In genomic region chr10:114593240-114593792, GRCh38 we compare ENCODE assay signal across 1 cellular context.
A peak's percentile ranks its signal among the peaks of the same experiment; 100 is the strongest.
TF ChIP-seq lines count a peak whose summit lies in the region.

No MANE protein-coding gene starts in this region.

TF ChIP-seq in HepG2, 621 proteins besides CTCF, POLR2A, EP300 and RAD21 (continued from another document):
- no peak for TF ChIP-seq EEA1 (CRISPR knock-in tag; IDR thresholded peaks at IDR 0.05; ENCODE audit: borderline replicate concordance)
- TF ChIP-seq, protein P1, sequence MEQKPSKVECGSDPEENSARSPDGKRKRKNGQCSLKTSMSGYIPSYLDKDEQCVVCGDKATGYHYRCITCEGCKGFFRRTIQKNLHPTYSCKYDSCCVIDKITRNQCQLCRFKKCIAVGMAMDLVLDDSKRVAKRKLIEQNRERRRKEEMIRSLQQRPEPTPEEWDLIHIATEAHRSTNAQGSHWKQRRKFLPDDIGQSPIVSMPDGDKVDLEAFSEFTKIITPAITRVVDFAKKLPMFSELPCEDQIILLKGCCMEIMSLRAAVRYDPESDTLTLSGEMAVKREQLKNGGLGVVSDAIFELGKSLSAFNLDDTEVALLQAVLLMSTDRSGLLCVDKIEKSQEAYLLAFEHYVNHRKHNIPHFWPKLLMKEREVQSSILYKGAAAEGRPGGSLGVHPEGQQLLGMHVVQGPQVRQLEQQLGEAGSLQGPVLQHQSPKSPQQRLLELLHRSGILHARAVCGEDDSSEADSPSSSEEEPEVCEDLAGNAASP (CRISPR knock-in tag; IDR thresholded peaks at IDR 0.05; ENCODE audit: borderline replicate concordance) = no peak
- no peak for TF ChIP-seq KDM4B (CRISPR knock-in tag; IDR thresholded peaks at IDR 0.05)
- TF ChIP-seq BCL6 (CRISPR knock-in tag; IDR thresholded peaks at IDR 0.05) = peak; percentile 67
- TF ChIP-seq ZNF3 (CRISPR knock-in tag; IDR thresholded peaks at IDR 0.05) = no peak
- no peak for TF ChIP-seq ZNF503 (CRISPR knock-in tag; IDR thresholded peaks at IDR 0.05)
- TF ChIP-seq, protein P2, sequence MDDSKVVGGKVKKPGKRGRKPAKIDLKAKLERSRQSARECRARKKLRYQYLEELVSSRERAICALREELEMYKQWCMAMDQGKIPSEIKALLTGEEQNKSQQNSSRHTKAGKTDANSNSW (CRISPR knock-in tag; IDR thresholded peaks at IDR 0.05; ENCODE audit: borderline replicate concordance) = no peak
- TF ChIP-seq RFXAP (CRISPR knock-in tag; IDR thresholded peaks at IDR 0.05; ENCODE audit: borderline replicate concordance) = no peak
- no peak for TF ChIP-seq SOX13 (IDR thresholded peaks at IDR 0.05)
- peak in 1 of 2 experiments; percentile 35; a peak in 1 of 4 replicates for TF ChIP-seq SOX13 (CRISPR knock-in tag; conservative IDR thresholded peaks at IDR 0.05 in 1 of 2, IDR thresholded peaks at IDR 0.05 in 1 of 2)
- no peak for TF ChIP-seq FOXO1 (CRISPR knock-in tag; IDR thresholded peaks at IDR 0.05)
- no peak for TF ChIP-seq ZNF780A (CRISPR knock-in tag; IDR thresholded peaks at IDR 0.05)
- TF ChIP-seq RARA (CRISPR knock-in tag; IDR thresholded peaks at IDR 0.05) = peak; percentile 53
